28 cellular contexts compared by ENCODE assay signal in the genomic region with DNA sequence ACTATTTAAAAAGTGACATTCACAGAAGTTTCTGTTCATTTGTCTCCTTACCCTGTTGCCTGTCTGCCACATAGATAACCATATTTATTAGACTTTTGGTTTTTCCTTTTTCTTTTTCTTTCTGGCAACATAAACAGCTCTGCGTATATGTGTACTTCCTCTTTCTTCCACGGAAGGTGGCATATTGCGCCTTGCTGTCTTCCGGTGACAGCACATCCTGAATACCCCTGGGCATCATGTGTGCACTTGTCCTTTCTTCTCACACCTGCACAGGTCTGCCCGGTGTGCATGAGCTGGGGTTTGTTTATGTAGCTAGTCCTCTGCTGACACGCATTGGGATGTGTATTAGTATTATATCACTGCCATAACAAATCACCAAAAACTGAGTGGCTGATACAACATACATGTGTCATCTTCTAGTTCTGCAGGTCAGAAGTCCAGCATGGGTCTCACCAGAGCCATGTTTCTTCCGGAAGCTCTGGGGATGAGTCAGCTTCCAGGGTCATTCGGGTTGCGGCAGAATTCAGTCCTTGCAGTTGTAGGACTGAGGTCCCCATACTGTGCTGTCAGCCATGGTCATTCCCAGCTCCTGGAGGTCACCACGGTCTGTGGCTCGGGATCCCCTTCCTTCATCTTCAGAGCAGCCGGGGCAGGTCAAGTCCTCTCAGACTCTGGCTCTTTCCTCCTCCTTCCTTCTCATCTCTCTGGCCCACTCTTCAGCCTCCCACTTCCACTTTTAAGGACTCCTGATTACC.
A peak's percentile ranks its signal among the peaks of the same experiment; 100 is the strongest.
DNase-seq lines count a peak whose midpoint lies in the region; ATAC-seq and TF ChIP-seq lines count a peak whose summit lies in the region.
"Had no signal": no experiment of that assay in that cellular context is flagged by ENCODE, and none has a peak within 500 bp of the region (broad histone marks: within the 10 kb centered on the region; RNA-seq: fewer than 3 reads in every experiment).

No MANE protein-coding gene starts in this region.

- H3K18ac ChIP-seq in mesendoderm (ENCODE audit: low read length): no peak overlapping the region

- H3K27me3 ChIP-seq in spleen (replicated peaks in 1 of 7) (no peaks in the 10 kb centered on the region), mesendoderm (ENCODE audit: insufficient read depth, low read length, poor library complexity) (no peaks in the 10 kb centered on the region)
- H3K27me3 ChIP-seq: esophagus muscularis mucosa, thyroid gland had no signal

- H3K4me2 ChIP-seq in mesendoderm (ENCODE audit: low read length): no peak overlapping the region

- H4K5ac ChIP-seq in mesendoderm (ENCODE audit: low read length): no peak overlapping the region

- peaks cover 4% of the 10 kb centered on the region for H3K9me3 Mint-ChIP-seq in activated naive CD4-positive, alpha-beta T cell treated with anti-CD3 and anti-CD28 coated beads for 36 hours
- peaks cover 6 to 8% of the 10 kb centered on the region in 2 donors for H3K9me3 Mint-ChIP-seq in stimulated activated naive CD8-positive, alpha-beta T cell treated with anti-CD3 and anti-CD28 coated beads, Interleukin-15, amount 100 ng/mL, for 72 hours

- H3K27me3 Mint-ChIP-seq in activated naive CD4-positive, alpha-beta T cell treated with anti-CD3 and anti-CD28 coated beads for 36 hours (ENCODE audit: low read depth): no peaks in the 10 kb centered on the region
- no peaks in the 10 kb centered on the region for H3K27me3 Mint-ChIP-seq in stimulated activated naive CD8-positive, alpha-beta T cell treated with anti-CD3 and anti-CD28 coated beads, Interleukin-15, amount 100 ng/mL, for 72 hours
- H3K27me3 Mint-ChIP-seq: activated CD8-positive, alpha-beta memory T cell treated with anti-CD3 and anti-CD28 coated beads, Interleukin-2, amount 10 ng/mL, durations not matched to agents 7 days and 5 days; activated naive CD4-positive, alpha-beta T cell treated with anti-CD3 and anti-CD28 coated beads, Interleukin-2, amount 50 U/mL, for 24 hours had no signal

- DNase-seq in activated naive CD4-positive, alpha-beta T cell treated with anti-CD3 and anti-CD28 coated beads for 36 hours: peak; percentile 9
- no peak for DNase-seq in activated naive CD4-positive, alpha-beta T cell (lab: John Stamatoyannopoulos, UW)
- DNase-seq in NB4 (ENCODE audit: low read depth) (peak; percentile 60), dermis blood vessel endothelial cell (peak; percentile 15), spleen (peak; percentile 56), mesendoderm (no peak), ecto neural progenitor cell (ENCODE audit: low spot score) (no peak)
- no peak for DNase-seq in stimulated activated naive CD8-positive, alpha-beta T cell treated with anti-CD3 and anti-CD28 coated beads, Interleukin-15, amount 100 ng/mL, for 72 hours
- DNase-seq: activated CD4-positive, alpha-beta T cell treated with anti-CD3 and anti-CD28 coated beads for 48 hours; activated CD8-positive, alpha-beta memory T cell treated with anti-CD3 and anti-CD28 coated beads, Interleukin-2, amount 10 ng/mL, durations not matched to agents 7 days and 5 days; caudate nucleus; cortex of kidney; DMS53; endodermal cell; foreskin melanocyte; GDM1; NCI-H1105; NCI-H187 treated with DMSO at 0.1 percent for 48 hours; NCI-H446; NCI-H774; stimulated activated naive CD8-positive, alpha-beta T cell treated with anti-CD3 and anti-CD28 coated beads, Interleukin-15, Interleukin-2, amounts not matched to agents 100 U/mL and 50 U/mL, for 24 hours; thyroid gland had no signal

- intact Hi-C loops in activated naive CD4-positive, alpha-beta T cell treated with anti-CD3 and anti-CD28 coated beads for 36 hours (cut with micrococcal nuclease): no loop called here
- intact Hi-C loops in spleen (cut with DNase I; ENCODE audit: low total_unique reads): no loop called here

- CTCF ChIA-PET in activated naive CD4-positive, alpha-beta T cell treated with anti-CD3 and anti-CD28 coated beads for 36 hours (lab: Charles Lee): interaction anchor here (0.9 kb wide), 1 partner anchor 24 kb away, joined by 3 read pairs; no protein-coding TSS in a partner anchor

- H3K27ac ChIP-seq in spleen (peak overlapping the region in 1 of 8 donors; percentile 21), mesendoderm (ENCODE audit: low read depth, low read length) (no peak overlapping the region)
- H3K27ac ChIP-seq: esophagus muscularis mucosa, thyroid gland, VCaP had no signal

- no peak overlapping the region for H3K27ac Mint-ChIP-seq in activated naive CD4-positive, alpha-beta T cell treated with anti-CD3 and anti-CD28 coated beads for 36 hours
- no peak overlapping the region for H3K27ac Mint-ChIP-seq in stimulated activated naive CD8-positive, alpha-beta T cell treated with anti-CD3 and anti-CD28 coated beads, Interleukin-15, amount 100 ng/mL, for 72 hours
- H3K27ac Mint-ChIP-seq: activated CD8-positive, alpha-beta memory T cell treated with anti-CD3 and anti-CD28 coated beads, Interleukin-2, amount 10 ng/mL, durations not matched to agents 7 days and 5 days; activated naive CD4-positive, alpha-beta T cell treated with anti-CD3 and anti-CD28 coated beads, Interleukin-2, amount 50 U/mL, for 24 hours; endodermal cell; T-helper 2 cell treated with Interferon-gamma antibody and Interleukin-4, amounts not matched to agents 5 μg/mL and 100 μg/mL, for 36 hours had no signal

- peaks cover 0 to 13% (median 0%) of the 10 kb centered on the region in 6 donors for H3K36me3 ChIP-seq in spleen
- no peaks in the 10 kb centered on the region for H3K36me3 ChIP-seq in mesendoderm (ENCODE audit: control insufficient read depth, insufficient read depth, low read length)
- H3K36me3 ChIP-seq: esophagus muscularis mucosa, thyroid gland had no signal

- 62 to 68% (median 64%) methylated on average over 12 of the region's 12 CpGs for WGBS in spleen, 5 donors
- WGBS in mesendoderm (ENCODE audit: extremely low coverage, insufficient coverage, low lambda C conversion rate): no CpG with 5 or more reads among the region's 12 CpGs

- no peak overlapping the region for H3K4ac ChIP-seq in mesendoderm (ENCODE audit: low read depth, low read length)

- H3K4me3 ChIP-seq in NB4 (ENCODE audit: low read depth, low read length) (no peak overlapping the region), spleen (no peak overlapping the region), mesendoderm (ENCODE audit: low read length) (no peak overlapping the region)
- H3K4me3 ChIP-seq: esophagus muscularis mucosa, thyroid gland had no signal

- TF ChIP-seq POLR2A in NB4 (IDR thresholded peaks at IDR 0.05; ENCODE audit: extremely low read depth, insufficient read length) (no peak), spleen (IDR thresholded peaks at IDR 0.05) (no peak)

- no peak overlapping the region for H3K56ac ChIP-seq in mesendoderm (ENCODE audit: low read length)

- H3K4me1 Mint-ChIP-seq in activated naive CD4-positive, alpha-beta T cell treated with anti-CD3 and anti-CD28 coated beads for 36 hours (ENCODE audit: low read depth): peaks cover 5% of the 10 kb centered on the region
- H3K4me1 Mint-ChIP-seq in stimulated activated naive CD8-positive, alpha-beta T cell treated with anti-CD3 and anti-CD28 coated beads, Interleukin-15, amount 100 ng/mL, for 72 hours: peaks cover 12% of the 10 kb centered on the region
- H3K4me1 Mint-ChIP-seq: activated CD8-positive, alpha-beta memory T cell treated with anti-CD3 and anti-CD28 coated beads, Interleukin-2, amount 10 ng/mL, durations not matched to agents 7 days and 5 days; endodermal cell had no signal

- no peak overlapping the region for H2BK15ac ChIP-seq in mesendoderm (replicated peaks; ENCODE audit: low read depth)

- no peak overlapping the region for H2AK5ac ChIP-seq in mesendoderm (ENCODE audit: low read length)

- no peak overlapping the region for H3K4me3 Mint-ChIP-seq in activated naive CD4-positive, alpha-beta T cell treated with anti-CD3 and anti-CD28 coated beads for 36 hours
- no peak overlapping the region for H3K4me3 Mint-ChIP-seq in stimulated activated naive CD8-positive, alpha-beta T cell treated with anti-CD3 and anti-CD28 coated beads, Interleukin-15, amount 100 ng/mL, for 72 hours
- H3K4me3 Mint-ChIP-seq: activated CD8-positive, alpha-beta memory T cell treated with anti-CD3 and anti-CD28 coated beads, Interleukin-2, amount 10 ng/mL, durations not matched to agents 7 days and 5 days; activated naive CD4-positive, alpha-beta T cell treated with anti-CD3 and anti-CD28 coated beads, Interleukin-2, amount 50 U/mL, for 24 hours; endodermal cell; T-helper 2 cell treated with Interferon-gamma antibody and Interleukin-4, amounts not matched to agents 5 μg/mL and 100 μg/mL, for 36 hours had no signal

- no peak overlapping the region for H2BK5ac ChIP-seq in mesendoderm (ENCODE audit: low read length)

- no peak overlapping the region for H2BK120ac ChIP-seq in mesendoderm (ENCODE audit: low read depth, low read length)

- no peak overlapping the region for H3K23ac ChIP-seq in mesendoderm (ENCODE audit: low read length)

- TF ChIP-seq CTCF in NB4 (IDR thresholded peaks at IDR 0.05; ENCODE audit: low read depth, low read length) (no peak), spleen (IDR thresholded peaks at IDR 0.05 in 8 of 11, conservative IDR thresholded peaks at IDR 0.05 in 3 of 11) (no peak)

- H3K4me1 ChIP-seq in spleen (peaks cover 0 to 8% (median 0%) of the 10 kb centered on the region in 6 donors), mesendoderm (ENCODE audit: control insufficient read depth, low read depth, low read length) (no peaks in the 10 kb centered on the region)
- H3K4me1 ChIP-seq: esophagus muscularis mucosa, thyroid gland had no signal

- no peak for ATAC-seq in stimulated activated naive CD8-positive, alpha-beta T cell treated with anti-CD3 and anti-CD28 coated beads, Interleukin-15, amount 100 ng/mL, for 72 hours
- ATAC-seq: activated CD8-positive, alpha-beta memory T cell treated with anti-CD3 and anti-CD28 coated beads, Interleukin-2, amount 10 ng/mL, durations not matched to agents 7 days and 5 days; left lobe of liver; SK-N-SH treated with all-trans-retinoic acid at 6 μM for 48 hours; stimulated activated naive CD8-positive, alpha-beta T cell treated with anti-CD3 and anti-CD28 coated beads, Interleukin-15, Interleukin-2, amounts not matched to agents 100 U/mL and 50 U/mL, for 24 hours had no signal

- H3K9me3 ChIP-seq in spleen: peaks cover 0 to 20% (median 13%) of the 10 kb centered on the region in 8 donors
- H3K9me3 ChIP-seq: thyroid gland had no signal

- no peaks in the 10 kb centered on the region for H3K36me3 Mint-ChIP-seq in activated naive CD4-positive, alpha-beta T cell treated with anti-CD3 and anti-CD28 coated beads for 36 hours (ENCODE audit: low read depth)
- H3K36me3 Mint-ChIP-seq: activated CD8-positive, alpha-beta memory T cell treated with anti-CD3 and anti-CD28 coated beads, Interleukin-2, amount 10 ng/mL, durations not matched to agents 7 days and 5 days; activated naive CD4-positive, alpha-beta T cell treated with anti-CD3 and anti-CD28 coated beads, Interleukin-2, amount 50 U/mL, for 24 hours had no signal

- H3K79me1 ChIP-seq in mesendoderm (ENCODE audit: low read length): no peaks in the 10 kb centered on the region

- no peak overlapping the region for H4K8ac ChIP-seq in mesendoderm (ENCODE audit: low read depth, low read length)

- no peak overlapping the region for H3K9ac ChIP-seq in mesendoderm (ENCODE audit: low read length)

- H3K79me2 ChIP-seq in mesendoderm (ENCODE audit: control insufficient read depth, insufficient read depth, low read length): no peaks in the 10 kb centered on the region

Comparison
In these comparisons a context has a peak if more than half of its experiments do, and no peak if none do; other contexts are left out.
1. DNase-seq: peak in activated naive CD4-positive, alpha-beta T cell treated with anti-CD3 and anti-CD28 coated beads for 36 hours (single experiment), NB4 (single experiment), dermis blood vessel endothelial cell (single experiment) and spleen (single experiment); none in activated naive CD4-positive, alpha-beta T cell (0 of 4), mesendoderm (single experiment), ecto neural progenitor cell (single experiment) and stimulated activated naive CD8-positive, alpha-beta T cell treated with anti-CD3 and anti-CD28 coated beads, Interleukin-15, amount 100 ng/mL, for 72 hours (0 of 2).